38 cellular contexts compared by ENCODE assay signal in genomic region chr11:19191530-19192169, GRCh38. TPM values are rescaled to one million over a fixed set of nuclear protein-coding genes. Genes with fewer than 3 reads are reported as not detected.
DNase-seq lines count a peak whose midpoint lies in the region; ATAC-seq, FAIRE-seq and TF ChIP-seq lines count a peak whose summit lies in the region.
"Had no signal": no experiment of that assay in that cellular context is flagged by ENCODE, and none has a peak within 500 bp of the region (broad histone marks: within the 10 kb centered on the region; RNA-seq: fewer than 3 reads in every experiment).

No MANE protein-coding gene starts in this region.

- no peak overlapping the region for H2BK5ac ChIP-seq in mesendoderm (ENCODE audit: low read length)

- no peak for DNase-seq in HTR-8/SVneo (ENCODE audit: insufficient read length, low spot score)
- peak in 4 of 7 donors; percentile 24 to 45 (median 34) for DNase-seq in adrenal gland
- DNase-seq in left ventricle myocardium superior = peak; percentile 48
- peak; percentile 8 for DNase-seq in mesendoderm
- no peak for DNase-seq in G401 (ENCODE audit: low spot score)
- no peak for DNase-seq in esophagus squamous epithelium (lab: John Stamatoyannopoulos, UW)
- no peak for DNase-seq in AG08395 (ENCODE audit: low spot score)
- DNase-seq: ACHN; activated CD4-positive, alpha-beta T cell treated with anti-CD3 and anti-CD28 coated beads, Interleukin-2, amount 50 U/mL, for 48 hours; activated gamma-delta T cell treated with Interleukin-2 at 50 U/mL for 16 hours; activated naive CD8-positive, alpha-beta T cell treated with anti-CD3 and anti-CD28 coated beads, Interleukin-2, amount 10 ng/mL, durations not matched to agents 7 days and 5 days; activated T-cell treated with anti-CD3 and anti-CD28 coated beads, Interleukin-2, amount 50 U/mL, for 48 hours; BE2C; CD8-positive, alpha-beta T cell; DMS 273 treated with DMSO at 0.1 percent for 48 hours; hypothalamus; MV-4-11; naive B cell; NCI-H1436; posterior cingulate gyrus; RPMI8226; sigmoid colon; stimulated activated CD4-positive, alpha-beta T cell treated with anti-CD3 and anti-CD28 coated beads, Interleukin-15, amount 100 ng/mL, for 24 hours; stimulated activated CD4-positive, alpha-beta T cell treated with anti-CD3 and anti-CD28 coated beads, Interleukin-4, amount 100 ng/mL, for 4 hours; substantia nigra; T-helper 1 cell; upper lobe of left lung had no signal

- no peak overlapping the region for H2BK15ac ChIP-seq in mesendoderm (replicated peaks; ENCODE audit: low read depth)

- in situ Hi-C loops in G401 (cut with HindIII; ENCODE audit: low sequenced_read_pairs) = no loop called here

- H3K9ac ChIP-seq in mesendoderm (ENCODE audit: low read length) = no peak overlapping the region

- ATAC-seq in left ventricle myocardium superior (peak; percentile 69), GM19351 (IDR thresholded peaks at IDR 0.05; ENCODE audit: unreplicated experiment) (no peak)
- ATAC-seq: activated CD4-positive, CD25-positive, alpha-beta regulatory T cell treated with anti-CD3 and anti-CD28 coated beads, Interleukin-2, amount 50 U/mL, for 24 hours; CD8-positive, alpha-beta T cell; gastroesophageal sphincter; GM12878 had no signal

- H3K27me3 ChIP-seq in adrenal gland (no peaks in the 10 kb centered on the region), mesendoderm (ENCODE audit: insufficient read depth, low read length, poor library complexity) (no peaks in the 10 kb centered on the region), esophagus squamous epithelium (no peaks in the 10 kb centered on the region)
- H3K27me3 ChIP-seq: BE2C, gastroesophageal sphincter, sigmoid colon, upper lobe of left lung had no signal

- no peak overlapping the region for H4K5ac ChIP-seq in mesendoderm (ENCODE audit: low read length)

- no peak overlapping the region for H4K8ac ChIP-seq in mesendoderm (ENCODE audit: low read depth, low read length)

- H3K27ac ChIP-seq in adrenal gland (no peak overlapping the region), mesendoderm (ENCODE audit: low read depth, low read length) (no peak overlapping the region), esophagus squamous epithelium (no peak overlapping the region)
- H3K27ac ChIP-seq: gastroesophageal sphincter, HL-60, sigmoid colon, upper lobe of left lung had no signal

- no peaks in the 10 kb centered on the region for H3K79me1 ChIP-seq in mesendoderm (ENCODE audit: low read length)

- no peak overlapping the region for H2BK120ac ChIP-seq in mesendoderm (ENCODE audit: low read depth, low read length)

- H3K79me2 ChIP-seq in mesendoderm (ENCODE audit: control insufficient read depth, insufficient read depth, low read length) = no peaks in the 10 kb centered on the region

- H3K23ac ChIP-seq in mesendoderm (ENCODE audit: low read length) = peak overlapping the region; percentile 7

- TF ChIP-seq CTCF in adrenal gland (IDR thresholded peaks at IDR 0.05) (no peak), esophagus squamous epithelium (IDR thresholded peaks at IDR 0.05) (no peak)

- peak; percentile 23 for FAIRE-seq in HTR-8/SVneo (lab: Jason Lieb, UNC)
- FAIRE-seq: astrocyte, GM12878, H54 had no signal

- intact Hi-C loops in adrenal gland (cut with DNase I) = no loop called here
- intact Hi-C loops in left ventricle myocardium superior (cut with micrococcal nuclease) = no loop called here
- intact Hi-C loops in esophagus squamous epithelium (cut with DNase I) = no loop called here

- H3K36me3 ChIP-seq in adrenal gland (replicated peaks in 1 of 2) (no peaks in the 10 kb centered on the region), mesendoderm (ENCODE audit: control insufficient read depth, insufficient read depth, low read length) (no peaks in the 10 kb centered on the region), esophagus squamous epithelium (no peaks in the 10 kb centered on the region)
- H3K36me3 ChIP-seq: BE2C, gastroesophageal sphincter, sigmoid colon, upper lobe of left lung had no signal

- H3K18ac ChIP-seq in mesendoderm (ENCODE audit: low read length) = peak overlapping the region; percentile 46

- H3K9me3 ChIP-seq in adrenal gland (replicated peaks in 1 of 3) (no peaks in the 10 kb centered on the region), esophagus squamous epithelium (no peaks in the 10 kb centered on the region)
- H3K9me3 ChIP-seq: BE2C, gastroesophageal sphincter, sigmoid colon, upper lobe of left lung had no signal

- H3K4me1 ChIP-seq in adrenal gland (replicated peaks in 1 of 2) = no peaks in the 10 kb centered on the region
- peaks cover 2% of the 10 kb centered on the region for H3K4me1 ChIP-seq in mesendoderm (ENCODE audit: control insufficient read depth, low read depth, low read length)
- no peaks in the 10 kb centered on the region for H3K4me1 ChIP-seq in esophagus squamous epithelium
- H3K4me1 ChIP-seq: BE2C, gastroesophageal sphincter, sigmoid colon, upper lobe of left lung had no signal

- WGBS in adrenal gland, 4 donors = 44 to 47% (median 46%) methylated on average over 6 to 7 of the region's 7 CpGs
- no CpG with 5 or more reads among the region's 7 CpGs for WGBS in mesendoderm (ENCODE audit: extremely low coverage, insufficient coverage, low lambda C conversion rate)
- 79 to 98% methylated on average over 5 to 7 of the region's 7 CpGs for WGBS in esophagus squamous epithelium, 2 donors

- H3K4me2 ChIP-seq in mesendoderm (ENCODE audit: low read length) = no peak overlapping the region

- no peak for TF ChIP-seq POLR2A in adrenal gland (IDR thresholded peaks at IDR 0.05)
- no peak for TF ChIP-seq POLR2A in esophagus squamous epithelium (IDR thresholded peaks at IDR 0.05)

- H3K4ac ChIP-seq in mesendoderm (ENCODE audit: low read depth, low read length) = no peak overlapping the region

- no peak overlapping the region for H2AK5ac ChIP-seq in mesendoderm (ENCODE audit: low read length)

- no peak overlapping the region for H3K56ac ChIP-seq in mesendoderm (ENCODE audit: low read length)

- no peak overlapping the region for H3K4me3 ChIP-seq in adrenal gland
- H3K4me3 ChIP-seq in mesendoderm (ENCODE audit: low read length) = no peak overlapping the region
- H3K4me3 ChIP-seq in esophagus squamous epithelium = no peak overlapping the region
- H3K4me3 ChIP-seq: gastroesophageal sphincter, GM12878, sigmoid colon, upper lobe of left lung had no signal

RNA-seq across cellular contexts. Expression of gene CSRP3, which starts 10.1 kb away (rescaled TPM):
- total RNA-seq in adrenal gland (not detected), left ventricle myocardium superior (1,162 TPM), esophagus squamous epithelium (not detected)
- polyA plus RNA-seq in adrenal gland = under 1 TPM in 2 of 3 donors, not detected in 1; 0.17 to 0.32 TPM
- polyA plus RNA-seq in mesendoderm (2013, experiment 1 of 2) = not detected
- polyA plus RNA-seq in mesendoderm (2013, experiment 2 of 2) = not detected
- not detected in 2 replicates for total RNA-seq in G401 (2014; rRNA removed; shearing (Covaris generic))
- total RNA-seq: activated naive CD8-positive, alpha-beta T cell treated with anti-CD3 and anti-CD28 coated beads, Interleukin-2, amount 10 ng/mL, durations not matched to agents 7 days and 5 days; CD8-positive, alpha-beta T cell; GM12878; mesothelial cell of epicardium; NCI-H460; OCI-LY7; sigmoid colon; SK-MEL-5; upper lobe of left lung had no signal
- polyA plus RNA-seq: GM12878 had no signal

RNA-seq across cellular contexts. Expression of gene E2F8, which starts 49.1 kb away (rescaled TPM):
- under 1 TPM in 7 of 8 donors, not detected in 1; 0.23 to 0.69 (median 0.46) TPM for total RNA-seq in adrenal gland
- under 1 TPM in 2 of 3 donors, not detected in 1; 0.07 to 0.55 TPM for polyA plus RNA-seq in adrenal gland
- total RNA-seq in left ventricle myocardium superior = 5.8 TPM
- 12.0 TPM for polyA plus RNA-seq in mesendoderm (2013, experiment 1 of 2)
- 12.9 TPM for polyA plus RNA-seq in mesendoderm (2013, experiment 2 of 2)
- total RNA-seq in G401 (2014; rRNA removed; shearing (Covaris generic)) = 4.5 and 11.5 TPM in 2 replicates
- 10 to 100 TPM in 1 of 4 donors, 1 to 10 TPM in 3; 4.0 to 11.7 (median 4.7) TPM for total RNA-seq in esophagus squamous epithelium

Comparison
In these comparisons a context has a peak if more than half of its experiments do, and no peak if none do; other contexts are left out.
1. DNase-seq: peak in adrenal gland (4 of 7), left ventricle myocardium superior (single experiment) and mesendoderm (single experiment); none in HTR-8/SVneo (single experiment), G401 (single experiment), esophagus squamous epithelium (single experiment) and AG08395 (single experiment).
2. RNA of gene CSRP3, which starts 10.1 kb away (total RNA-seq): 1,162 TPM in left ventricle myocardium superior (single experiment); not detected in adrenal gland, not detected in G401 and not detected in esophagus squamous epithelium; every median in the first group is over 100 times any median in the second.